In genomic region chr2:213251618-213252017, GRCh38 we compare ENCODE assay signal across 8 cellular contexts. TPM values are rescaled to one million over a fixed set of nuclear protein-coding genes. Genes with fewer than 3 reads are reported as not detected.
A peak's percentile ranks its signal among the peaks of the same experiment; 100 is the strongest.
DNase-seq lines count a peak whose midpoint lies in the region; ATAC-seq, FAIRE-seq and TF ChIP-seq lines count a peak whose summit lies in the region.

No MANE protein-coding gene starts in this region.

- H2AFZ ChIP-seq in H9 (ENCODE audit: low read length) (no peak overlapping the region), endothelial cell of umbilical vein (ENCODE audit: low read depth, low read length) (peak overlapping the region; percentile 61)

- H4K5ac ChIP-seq in H9 (ENCODE audit: insufficient read length, low read depth, low read length), result no peak overlapping the region

- no peaks in the 10 kb centered on the region for H3K4me1 Mint-ChIP-seq in activated CD4-positive, alpha-beta T cell treated with anti-CD3 and anti-CD28 coated beads for 36 hours
- peaks cover 10 to 11% of the 10 kb centered on the region in 2 experiments for H3K4me1 Mint-ChIP-seq in H9
- peaks cover 5% of the 10 kb centered on the region for H3K4me1 Mint-ChIP-seq in T-helper 2 cell treated with Interferon-gamma antibody and Interleukin-4, amounts not matched to agents 5 μg/mL and 100 μg/mL, for 36 hours (ENCODE audit: low read depth)

- ATAC-seq in activated CD4-positive, alpha-beta T cell treated with anti-CD3 and anti-CD28 coated beads for 36 hours, result peak; percentile 72
- ATAC-seq in mucosa of descending colon, result peak; percentile 42

- peak; percentile 84 for TF ChIP-seq CTCF in H9 (conservative IDR thresholded peaks at IDR 0.05)
- TF ChIP-seq CTCF in endothelial cell of umbilical vein (IDR thresholded peaks at IDR 0.05; ENCODE audit: extremely low read depth in 1 of 2, insufficient read depth in 1 of 2, low read depth in 1 of 2, low read length in 2 of 2), result peak; percentile 33 to 35
- no peak for TF ChIP-seq CTCF in mucosa of descending colon (IDR thresholded peaks at IDR 0.05)

- no TSS peak for BruUV-seq in endothelial cell of umbilical vein (replicated peaks; lab: Mats Ljungman, UMichigan)

- no CpG with 5 or more reads among the region's 3 CpGs for WGBS in H9 (ENCODE audit: extremely low coverage, insufficient read length, low lambda C conversion rate)

- no peak overlapping the region for H2BK120ac ChIP-seq in H9 (ENCODE audit: low read depth, low read length, poor library complexity, severe bottlenecking)

- no peaks in the 10 kb centered on the region for H4K20me1 ChIP-seq in H9 (ENCODE audit: control insufficient read depth, insufficient read depth, insufficient read length)
- H4K20me1 ChIP-seq in endothelial cell of umbilical vein (replicated peaks; ENCODE audit: control insufficient read depth, extremely low read depth, insufficient read depth, low read length), result no peaks in the 10 kb centered on the region

- H3K4me3 ChIP-seq in endothelial cell of umbilical vein (replicated peaks in 1 of 3; ENCODE audit: insufficient read depth in 1 of 3, low read depth in 1 of 3, low read length in 3 of 3) (no peak overlapping the region), mucosa of descending colon (no peak overlapping the region)

- H3K4me1 ChIP-seq in H9 (ENCODE audit: insufficient read depth, low read length) (no peaks in the 10 kb centered on the region), endothelial cell of umbilical vein (ENCODE audit: control insufficient read depth, extremely low read depth, insufficient read depth, low read length) (no peaks in the 10 kb centered on the region), mucosa of descending colon (ENCODE audit: low read depth) (peaks cover 3% of the 10 kb centered on the region)

- no peak overlapping the region for H3K23ac ChIP-seq in H9 (ENCODE audit: insufficient read length, low read depth, low read length)

- no peak overlapping the region for H4K91ac ChIP-seq in H9 (ENCODE audit: insufficient read length, low read depth, low read length)

- CTCF ChIA-PET in activated CD4-positive, alpha-beta T cell treated with anti-CD3 and anti-CD28 coated beads for 36 hours (lab: Charles Lee), result interaction anchor here (1.0 to 1.6 kb wide), 4 partner anchors 10 to 274 kb away, joined by 3 to 4 read pairs (median 3); no protein-coding TSS in a partner anchor
- CTCF ChIA-PET in endothelial cell of umbilical vein (lab: Charles Lee), result interaction anchor here (1.0 to 1.8 kb wide), 13 partner anchors 8 to 1749 kb away, joined by 3 to 22 read pairs (median 4); partner anchors contain the start of gene BARD1

- dilution Hi-C loops in endothelial cell of umbilical vein (cut with MboI; ENCODE audit: extremely low pct_ligation_motif_present, low sequenced_read_pairs), result no loop called here

- no peak overlapping the region for H2AK5ac ChIP-seq in H9 (ENCODE audit: insufficient read length, low read length)

- H3K23me2 ChIP-seq in H9 (ENCODE audit: insufficient read length, low read depth, low read length, poor library complexity, severe bottlenecking), result no peaks in the 10 kb centered on the region

- H4K8ac ChIP-seq in H9 (replicated peaks; ENCODE audit: insufficient read length, low read depth, low read length), result no peak overlapping the region

- no peak overlapping the region for H3K18ac ChIP-seq in H9 (ENCODE audit: insufficient read length, low read depth, low read length)

- intact Hi-C loops in activated CD4-positive, alpha-beta T cell treated with anti-CD3 and anti-CD28 coated beads for 36 hours (cut with DNase I, micrococcal nuclease), result loop anchor here (1.0 to 5.0 kb wide), 3 partner anchors 556 to 683 kb away; no protein-coding TSS in a partner anchor
- intact Hi-C loops in endothelial cell of umbilical vein (cut with micrococcal nuclease) (loop anchor here (1.0 to 5.0 kb wide), 4 partner anchors 555 to 1751 kb away; no protein-coding TSS in a partner anchor), mucosa of descending colon (cut with DNase I, micrococcal nuclease) (no loop called here)

- H3K27me3 ChIP-seq in H9 (ENCODE audit: insufficient read depth, low read length), result no peaks in the 10 kb centered on the region
- H3K27me3 ChIP-seq in endothelial cell of umbilical vein (ENCODE audit: control insufficient read depth in 2 of 2, insufficient read depth in 2 of 2, low read length in 2 of 2), result peaks cover 0 to 3% of the 10 kb centered on the region in 2 experiments

- POLR2A ChIA-PET in activated CD4-positive, alpha-beta T cell treated with anti-CD3 and anti-CD28 coated beads for 36 hours (lab: Charles Lee), result no interaction called here
- POLR2A ChIA-PET in endothelial cell of umbilical vein (lab: Charles Lee), result no interaction called here

- no peaks in the 10 kb centered on the region for H3K36me3 ChIP-seq in endothelial cell of umbilical vein (ENCODE audit: control insufficient read depth in 2 of 2, extremely low read depth in 1 of 2, insufficient read depth in 2 of 2, low read length in 2 of 2)
- no peaks in the 10 kb centered on the region for H3K36me3 ChIP-seq in mucosa of descending colon (ENCODE audit: low read depth)

- no peak overlapping the region for H2BK15ac ChIP-seq in H9 (ENCODE audit: low read depth, low read length)

- no peak overlapping the region for H3K56ac ChIP-seq in H9 (ENCODE audit: insufficient read length, low read depth, low read length)

- no peaks in the 10 kb centered on the region for H3K79me2 ChIP-seq in H9 (ENCODE audit: insufficient read depth, low read length)
- H3K79me2 ChIP-seq in endothelial cell of umbilical vein (ENCODE audit: control insufficient read depth, insufficient read depth, low read length), result no peaks in the 10 kb centered on the region

- no peak overlapping the region for H2BK20ac ChIP-seq in H9 (ENCODE audit: low read depth, low read length, poor library complexity, severe bottlenecking)

- H3T11ph ChIP-seq in H9 (ENCODE audit: low read length), result no peak overlapping the region

- H3K4me2 ChIP-seq in H9 (ENCODE audit: insufficient read depth, insufficient read length, low read length), result no peak overlapping the region
- H3K4me2 ChIP-seq in endothelial cell of umbilical vein (ENCODE audit: insufficient read depth, low read length), result no peak overlapping the region

- no peak for TF ChIP-seq POLR2A in endothelial cell of umbilical vein (IDR thresholded peaks at IDR 0.05; ENCODE audit: low read depth, low read length)

- H3K36me3 Mint-ChIP-seq in activated CD4-positive, alpha-beta T cell treated with anti-CD3 and anti-CD28 coated beads for 36 hours (ENCODE audit: low read depth), result no peaks in the 10 kb centered on the region
- H3K36me3 Mint-ChIP-seq in H9 (ENCODE audit: insufficient read depth in 1 of 3, low read depth in 3 of 3), result no peaks in the 10 kb centered on the region
- H3K36me3 Mint-ChIP-seq in T-helper 2 cell treated with Interferon-gamma antibody and Interleukin-4, amounts not matched to agents 5 μg/mL and 100 μg/mL, for 36 hours (ENCODE audit: low read depth), result no peaks in the 10 kb centered on the region

- H3K9ac ChIP-seq in H9 (ENCODE audit: extremely low read depth, insufficient read length, low read length) (no peak overlapping the region), endothelial cell of umbilical vein (replicated peaks; ENCODE audit: extremely low read depth, insufficient read depth, low read length) (no peak overlapping the region)

- H3K27me3 Mint-ChIP-seq in activated CD4-positive, alpha-beta T cell treated with anti-CD3 and anti-CD28 coated beads for 36 hours, result no peaks in the 10 kb centered on the region
- no peaks in the 10 kb centered on the region for H3K27me3 Mint-ChIP-seq in H9 (ENCODE audit: low read depth)
- H3K27me3 Mint-ChIP-seq in T-helper 2 cell treated with Interferon-gamma antibody and Interleukin-4, amounts not matched to agents 5 μg/mL and 100 μg/mL, for 36 hours (ENCODE audit: low read depth), result peaks cover 25% of the 10 kb centered on the region

- H3K4ac ChIP-seq in H9 (ENCODE audit: low read depth, low read length), result no peak overlapping the region

- no peaks in the 10 kb centered on the region for H3K79me1 ChIP-seq in H9 (ENCODE audit: insufficient read depth, low read depth, low read length, poor library complexity, severe bottlenecking)

- H2BK12ac ChIP-seq in H9 (ENCODE audit: insufficient read length, low read depth, low read length), result no peak overlapping the region

- no peaks in the 10 kb centered on the region for H3K9me1 ChIP-seq in endothelial cell of umbilical vein (replicated peaks; ENCODE audit: control insufficient read depth, extremely low read depth, insufficient read depth, low read length)

- no peak overlapping the region for H2BK5ac ChIP-seq in H9 (ENCODE audit: insufficient read length, low read length)

- H3K27ac ChIP-seq in H9 (ENCODE audit: insufficient read length, low read depth, low read length) (no peak overlapping the region), endothelial cell of umbilical vein (ENCODE audit: insufficient read depth, low read depth, low read length) (no peak overlapping the region)

- H3K14ac ChIP-seq in H9 (ENCODE audit: insufficient read depth, low read length), result no peak overlapping the region

- H3K9me3 ChIP-seq in H9 (ENCODE audit: control insufficient read depth, low read depth, low read length) (no peaks in the 10 kb centered on the region), endothelial cell of umbilical vein (replicated peaks; ENCODE audit: control insufficient read depth, insufficient read depth, low read length) (no peaks in the 10 kb centered on the region), mucosa of descending colon (no peaks in the 10 kb centered on the region)

- H3K27ac Mint-ChIP-seq in activated CD4-positive, alpha-beta T cell treated with anti-CD3 and anti-CD28 coated beads for 36 hours, result no peak overlapping the region
- peak overlapping the region; percentile 2 to 55 (median 31); a peak in 4 of 7 replicates for H3K27ac Mint-ChIP-seq in H9
- H3K27ac Mint-ChIP-seq in T-helper 2 cell treated with Interferon-gamma antibody and Interleukin-4, amounts not matched to agents 5 μg/mL and 100 μg/mL, for 36 hours, result no peak overlapping the region

- no peak for DNase-seq in activated CD4-positive, alpha-beta T cell treated with anti-CD3 and anti-CD28 coated beads for 36 hours
- DNase-seq in activated CD4-positive, alpha-beta T cell treated with anti-CD3 and anti-CD28 coated beads for 1 hour, result no peak
- no peak for DNase-seq in H9
- peak; percentile 28 to 31 for DNase-seq in Kasumi-1 (lab: John Stamatoyannopoulos, UW)
- peak; percentile 77 for DNase-seq in RKO (ENCODE audit: low spot score)
- peak; percentile 70 for DNase-seq in endothelial cell of umbilical vein (ENCODE audit: low read depth, low spot score)
- no peak for DNase-seq in mucosa of descending colon
- DNase-seq in T-helper 2 cell treated with Interferon-gamma antibody and Interleukin-4, amounts not matched to agents 5 μg/mL and 100 μg/mL, for 36 hours (ENCODE audit: low spot score), result no peak

- no peaks in the 10 kb centered on the region for H3K9me3 Mint-ChIP-seq in activated CD4-positive, alpha-beta T cell treated with anti-CD3 and anti-CD28 coated beads for 36 hours (ENCODE audit: low read depth)
- H3K9me3 Mint-ChIP-seq in H9, result no peaks in the 10 kb centered on the region
- no peaks in the 10 kb centered on the region for H3K9me3 Mint-ChIP-seq in T-helper 2 cell treated with Interferon-gamma antibody and Interleukin-4, amounts not matched to agents 5 μg/mL and 100 μg/mL, for 36 hours

- FAIRE-seq in endothelial cell of umbilical vein (lab: Jason Lieb, UNC), result peak; percentile 70

- H3K4me3 Mint-ChIP-seq in activated CD4-positive, alpha-beta T cell treated with anti-CD3 and anti-CD28 coated beads for 36 hours, result no peak overlapping the region
- no peak overlapping the region for H3K4me3 Mint-ChIP-seq in H9
- no peak overlapping the region for H3K4me3 Mint-ChIP-seq in T-helper 2 cell treated with Interferon-gamma antibody and Interleukin-4, amounts not matched to agents 5 μg/mL and 100 μg/mL, for 36 hours

RNA-seq across cellular contexts. Expression of gene SPAG16, which starts 32.6 kb away (rescaled TPM):
- total RNA-seq in activated CD4-positive, alpha-beta T cell treated with anti-CD3 and anti-CD28 coated beads for 36 hours, result 10 to 100 TPM; 10.1 to 10.8 TPM
- total RNA-seq in H9 (2021) (15.6 and 17.3 TPM in 2 replicates), endothelial cell of umbilical vein (7.4 and 7.7 TPM in 2 replicates), mucosa of descending colon (10 to 100 TPM; 18.1 to 20.3 (median 18.5) TPM)
- polyA plus RNA-seq in endothelial cell of umbilical vein, result 2.4 and 4.0 TPM in 2 replicates
- polyA plus RNA-seq in endothelial cell of umbilical vein (2011; cell fraction: cytosol; rRNA removed), result 7.6 and 8.4 TPM in 2 replicates
- 5.1 and 5.6 TPM in 2 replicates for polyA plus RNA-seq in endothelial cell of umbilical vein (2011; cell fraction: nucleus; rRNA removed)
- polyA plus RNA-seq in endothelial cell of umbilical vein (2012), result 8.5 and 8.8 TPM in 2 replicates
- 1.8 and 2.9 TPM in 2 replicates for polyA minus RNA-seq in endothelial cell of umbilical vein
- 6.7 TPM for polyA minus RNA-seq in endothelial cell of umbilical vein (2011; cell fraction: cytosol; rRNA and poly(A)+ RNA removed)
- 6.3 and 6.4 TPM in 2 replicates for polyA minus RNA-seq in endothelial cell of umbilical vein (2011; cell fraction: nucleus; rRNA and poly(A)+ RNA removed)

Comparison
In these comparisons a context has a peak if more than half of its experiments do, and no peak if none do; other contexts are left out.
1. DNase-seq: peak in Kasumi-1 (2 of 2), RKO (single experiment) and endothelial cell of umbilical vein (single experiment); none in activated CD4-positive, alpha-beta T cell treated with anti-CD3 and anti-CD28 coated beads for 36 hours (single experiment), activated CD4-positive, alpha-beta T cell treated with anti-CD3 and anti-CD28 coated beads for 1 hour (single experiment), H9 (single experiment), mucosa of descending colon (0 of 3) and T-helper 2 cell treated with Interferon-gamma antibody and Interleukin-4, amounts not matched to agents 5 μg/mL and 100 μg/mL, for 36 hours (single experiment).
2. H3K27ac Mint-ChIP-seq: peak in H9 (3 of 3); none in activated CD4-positive, alpha-beta T cell treated with anti-CD3 and anti-CD28 coated beads for 36 hours (single experiment) and T-helper 2 cell treated with Interferon-gamma antibody and Interleukin-4, amounts not matched to agents 5 μg/mL and 100 μg/mL, for 36 hours (single experiment).
3. intact Hi-C loops: an anchor here in activated CD4-positive, alpha-beta T cell treated with anti-CD3 and anti-CD28 coated beads for 36 hours (1.0 to 5.0 kb wide) and endothelial cell of umbilical vein (1.0 to 5.0 kb wide); none called in mucosa of descending colon.